7 cellular contexts compared by ENCODE assay signal in the genomic region with DNA sequence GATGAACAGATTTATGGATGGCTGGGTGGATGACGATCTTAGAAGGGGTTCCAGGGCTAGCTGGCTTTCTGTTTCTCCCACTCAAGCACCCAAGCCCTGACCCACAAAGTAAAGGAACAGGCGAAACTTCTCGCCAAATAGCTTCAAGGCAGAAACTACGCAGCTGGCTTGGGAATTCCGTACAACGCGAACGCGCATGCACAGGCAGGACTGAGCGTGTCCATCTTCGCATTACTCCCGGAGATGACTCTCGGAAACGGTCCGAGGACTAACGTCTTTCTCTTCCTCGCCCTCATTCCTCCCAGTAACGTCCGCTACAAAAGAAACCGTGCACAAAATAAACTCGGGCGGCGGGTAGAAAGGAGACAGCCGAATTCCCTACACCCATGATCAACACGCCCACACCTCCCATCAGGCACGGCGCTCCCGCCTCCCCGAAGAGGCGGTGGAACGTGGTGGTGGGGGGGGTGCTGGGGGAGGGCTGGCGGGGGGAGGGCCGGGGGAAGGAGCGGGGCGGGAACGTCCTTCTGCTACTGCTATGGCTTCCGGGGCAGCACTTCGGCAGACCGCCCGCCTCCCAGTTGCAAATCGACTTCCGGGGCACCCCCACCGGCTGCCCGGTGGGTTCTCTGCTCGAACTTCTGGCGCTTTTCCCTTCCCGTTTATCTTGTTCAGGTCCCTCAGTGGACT. TPM values are rescaled to one million over a fixed set of nuclear protein-coding genes. Genes with fewer than 3 reads are reported as not detected.
DNase-seq lines count a peak whose midpoint lies in the region; ATAC-seq, FAIRE-seq and TF ChIP-seq lines count a peak whose summit lies in the region.
"Not testable (repeated sequence)": the region's sequence is repeated elsewhere in the genome, so short reads cannot be mapped to it uniquely, and the experiment has no call there.

No MANE protein-coding gene starts in this region.

- H3K36me3 ChIP-seq in Panc1 (ENCODE audit: control insufficient read depth, insufficient read depth, low read length); mucosa of descending colon (ENCODE audit: low read depth): not testable (repeated sequence)

- not testable (repeated sequence) for H3K9me3 ChIP-seq in Panc1 (ENCODE audit: control insufficient read depth, insufficient read depth, low read depth, low read length); mucosa of descending colon

- DNase-seq in Panc1 (ENCODE audit: low read depth, low spot score); mucosa of descending colon: not testable (repeated sequence)

- not testable (repeated sequence) for BruUV-seq in Panc1 (replicated peaks; lab: Mats Ljungman, UMichigan)

- POLR2A ChIA-PET in Panc1 (lab: Charles Lee) = not testable (repeated sequence)

- not testable (repeated sequence) for H3K27ac ChIP-seq in Panc1 (ENCODE audit: low read length)

- intact Hi-C loops in Panc1 (cut with micrococcal nuclease; ENCODE audit: unreplicated experiment); mucosa of descending colon (cut with DNase I, micrococcal nuclease): not testable (repeated sequence)

- FAIRE-seq in colon (lab: Jason Lieb, UNC) = peak; percentile 82

- ATAC-seq in GM18867 (IDR thresholded peaks at IDR 0.05; ENCODE audit: unreplicated experiment) = peak; percentile 50
- peak; percentile 33 for ATAC-seq in GM21367 (IDR thresholded peaks at IDR 0.05; ENCODE audit: unreplicated experiment)
- ATAC-seq in HG02678 (IDR thresholded peaks at IDR 0.05; ENCODE audit: unreplicated experiment) = peak; percentile 44
- ATAC-seq in HG03135 (IDR thresholded peaks at IDR 0.05; ENCODE audit: unreplicated experiment) = peak; percentile 49
- ATAC-seq in Panc1 = peak; percentile 88
- ATAC-seq in mucosa of descending colon = peak; percentile 82

- not testable (repeated sequence) for H3K27me3 ChIP-seq in Panc1 (ENCODE audit: control insufficient read depth, insufficient read depth, low read length)

- not testable (repeated sequence) for H3K4me3 ChIP-seq in Panc1 (ENCODE audit: low read depth in 2 of 2, low read length in 2 of 2); mucosa of descending colon

- CTCF ChIA-PET in Panc1 (lab: Charles Lee) = not testable (repeated sequence)

- not testable (repeated sequence) for TF ChIP-seq CTCF in Panc1 (IDR thresholded peaks at IDR 0.05); mucosa of descending colon (IDR thresholded peaks at IDR 0.05)

- in situ Hi-C loops in Panc1 (cut with HindIII; ENCODE audit: low pct_unique_long_range_greater_than_20kb, low sequenced_read_pairs) = not testable (repeated sequence)

- H3K4me1 ChIP-seq in Panc1 (ENCODE audit: control insufficient read depth, insufficient read depth, low read length) = peaks cover 11% of the 10 kb centered on the region
- peaks cover 12% of the 10 kb centered on the region for H3K4me1 ChIP-seq in mucosa of descending colon (ENCODE audit: low read depth)

RNA-seq across cellular contexts. Expression of gene PBDC1, which starts 27.8 kb away (rescaled TPM):
- total RNA-seq in Panc1 (2021; ENCODE audit: unreplicated experiment) = 36.5 TPM
- polyA plus RNA-seq in Panc1 (2012; ENCODE audit: insufficient read length) = 24.7 TPM
- total RNA-seq in mucosa of descending colon = 10 to 100 TPM; 23.0 to 25.7 (median 24.3) TPM

Comparison
In these comparisons a context has a peak if more than half of its experiments do, and no peak if none do; other contexts are left out.
1. ATAC-seq: peak in every context shown above with its lines; median percentile 88 in Panc1; 82 in mucosa of descending colon; 50 in GM18867; 49 in HG03135; 44 in HG02678; 33 in GM21367.